Comparison of ENCODE assay signal across 1 cellular context in the genomic region with DNA sequence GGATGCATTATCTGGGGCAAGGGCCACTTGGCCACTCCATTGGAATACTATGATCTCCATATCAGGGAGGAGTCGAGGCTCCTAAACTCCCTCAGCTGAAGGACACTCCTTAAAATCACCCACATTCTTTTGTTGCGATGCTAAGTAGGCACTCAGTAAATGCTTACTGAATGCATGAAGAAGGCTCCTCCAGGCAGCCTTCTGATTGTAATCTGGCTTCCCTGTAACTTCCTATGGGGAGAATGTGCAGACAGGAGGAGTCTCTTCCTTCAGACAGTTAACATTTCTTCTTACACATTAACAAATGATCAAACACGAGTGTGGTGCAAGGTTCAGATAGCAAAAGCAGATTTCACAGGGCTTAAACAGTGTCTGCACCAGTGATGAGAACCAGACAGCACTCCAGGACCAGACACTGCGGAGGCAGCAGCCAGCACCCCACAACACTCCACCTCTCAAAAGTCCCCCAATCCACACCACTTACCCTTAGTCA.
TF ChIP-seq lines count a peak whose summit lies in the region.

No MANE protein-coding gene starts in this region.

TF ChIP-seq in IMR-90, 13 proteins besides CTCF, POLR2A, EP300 and RAD21:
- TF ChIP-seq NFE2L2 (IDR thresholded peaks at IDR 0.05; ENCODE audit: low read depth, low read length) (no peak), RFX5 (IDR thresholded peaks at IDR 0.05; ENCODE audit: low read depth, low read length) (no peak), RCOR1 (IDR thresholded peaks at IDR 0.05; ENCODE audit: insufficient replicate concordance, low read length) (no peak), MAFK (IDR thresholded peaks at IDR 0.05; ENCODE audit: low read depth, low read length) (no peak), CEBPB (IDR thresholded peaks at IDR 0.05; ENCODE audit: low read depth, low read length) (no peak), BHLHE40 (IDR thresholded peaks at IDR 0.05; ENCODE audit: low read depth, low read length) (no peak), MAZ (IDR thresholded peaks at IDR 0.05; ENCODE audit: borderline replicate concordance, low read depth, low read length) (no peak), SMC3 (IDR thresholded peaks at IDR 0.05; ENCODE audit: low read depth, low read length) (no peak), FOS (IDR thresholded peaks at IDR 0.05; ENCODE audit: low read depth, low read length) (no peak), MXI1 (IDR thresholded peaks at IDR 0.05; ENCODE audit: borderline replicate concordance, low read depth, low read length) (no peak), USF2 (IDR thresholded peaks at IDR 0.05; ENCODE audit: low read depth, low read length) (no peak), CHD1 (IDR thresholded peaks at IDR 0.05; ENCODE audit: low read depth, low read length) (no peak)
- TF ChIP-seq, protein P1, sequence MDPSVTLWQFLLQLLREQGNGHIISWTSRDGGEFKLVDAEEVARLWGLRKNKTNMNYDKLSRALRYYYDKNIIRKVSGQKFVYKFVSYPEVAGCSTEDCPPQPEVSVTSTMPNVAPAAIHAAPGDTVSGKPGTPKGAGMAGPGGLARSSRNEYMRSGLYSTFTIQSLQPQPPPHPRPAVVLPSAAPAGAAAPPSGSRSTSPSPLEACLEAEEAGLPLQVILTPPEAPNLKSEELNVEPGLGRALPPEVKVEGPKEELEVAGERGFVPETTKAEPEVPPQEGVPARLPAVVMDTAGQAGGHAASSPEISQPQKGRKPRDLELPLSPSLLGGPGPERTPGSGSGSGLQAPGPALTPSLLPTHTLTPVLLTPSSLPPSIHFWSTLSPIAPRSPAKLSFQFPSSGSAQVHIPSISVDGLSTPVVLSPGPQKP (IDR thresholded peaks at IDR 0.05; ENCODE audit: borderline replicate concordance, low read depth, low read length) = no peak
